In genomic region chr15:56991017-56991416, GRCh38 we compare ENCODE assay signal across 8 cellular contexts.
"Had no signal": no experiment of that assay in that cellular context is flagged by ENCODE, and none has a peak within 500 bp of the region (broad histone marks: within the 10 kb centered on the region; RNA-seq: fewer than 3 reads in every experiment).

No MANE protein-coding gene starts in this region.

- H3K27ac ChIP-seq: GM23248 had no signal

- H3K9ac ChIP-seq: GM23248 had no signal

- ATAC-seq: HCT116 had no signal

- H3K9me3 ChIP-seq: HAP-1 had no signal

- DNase-seq: GM23248, GOT3, H7, IMR-90, KBM-7 had no signal

- H3K4me3 ChIP-seq: GM23248, HAP-1 had no signal

- FAIRE-seq: HTR-8/SVneo had no signal

- H2AFZ ChIP-seq: GM23248 had no signal
